Comparison of ENCODE assay signal across 9 cellular contexts in genomic region chr12:45148017-45148416, GRCh38.
"Had no signal": no experiment of that assay in that cellular context is flagged by ENCODE, and none has a peak within 500 bp of the region (broad histone marks: within the 10 kb centered on the region; RNA-seq: fewer than 3 reads in every experiment).

No MANE protein-coding gene starts in this region.

- H2AFZ ChIP-seq: GM23248, GM23338 had no signal

- H3K4me2 ChIP-seq: GM23338 had no signal

- H3K4me3 ChIP-seq: GM23248, GM23338, HAP-1 had no signal

- H3K27ac ChIP-seq: GM23248 had no signal

- ATAC-seq: GM23338, HCT116 had no signal

- DNase-seq: GM23248, GOT3, H7, H9, HCEC 1CT, HFFc6 had no signal

- H3K4me1 Mint-ChIP-seq: GM23338, H9 had no signal

- H3K9me3 ChIP-seq: HAP-1 had no signal

- H3K27ac Mint-ChIP-seq: GM23338, H9, HFFc6 had no signal

- H3K9ac ChIP-seq: GM23248 had no signal

- H3K4me3 Mint-ChIP-seq: GM23338, H9, HFFc6 had no signal

- H3K36me3 ChIP-seq: HAP-1 had no signal

- H3K4me1 ChIP-seq: HAP-1 had no signal
